In the genomic region with DNA sequence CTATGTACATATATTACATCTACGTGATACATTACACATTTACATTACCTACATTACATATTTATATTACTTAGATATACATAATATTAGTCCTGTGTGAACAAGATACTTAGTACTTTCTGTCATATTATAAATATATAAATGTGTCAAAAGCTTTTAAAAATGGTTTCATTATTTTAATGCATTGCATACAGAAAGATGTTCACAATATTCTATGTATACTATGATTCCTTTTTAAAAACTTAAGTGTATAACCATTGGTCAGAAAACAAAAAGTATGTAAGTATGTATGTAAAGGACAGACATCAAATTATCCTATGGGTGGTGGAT, we compare ENCODE assay signal across 1 cellular context.
TF ChIP-seq lines count a peak whose summit lies in the region.

No MANE protein-coding gene starts in this region.

TF ChIP-seq in IMR-90, 13 proteins besides CTCF, POLR2A, EP300 and RAD21 (continued from another document):
- TF ChIP-seq BHLHE40 (IDR thresholded peaks at IDR 0.05; ENCODE audit: low read depth, low read length) (no peak), NFE2L2 (IDR thresholded peaks at IDR 0.05; ENCODE audit: low read depth, low read length) (no peak), CEBPB (IDR thresholded peaks at IDR 0.05; ENCODE audit: low read depth, low read length) (no peak), CHD1 (IDR thresholded peaks at IDR 0.05; ENCODE audit: low read depth, low read length) (no peak), RFX5 (IDR thresholded peaks at IDR 0.05; ENCODE audit: low read depth, low read length) (no peak), MAZ (IDR thresholded peaks at IDR 0.05; ENCODE audit: borderline replicate concordance, low read depth, low read length) (no peak)
- TF ChIP-seq, protein P1, sequence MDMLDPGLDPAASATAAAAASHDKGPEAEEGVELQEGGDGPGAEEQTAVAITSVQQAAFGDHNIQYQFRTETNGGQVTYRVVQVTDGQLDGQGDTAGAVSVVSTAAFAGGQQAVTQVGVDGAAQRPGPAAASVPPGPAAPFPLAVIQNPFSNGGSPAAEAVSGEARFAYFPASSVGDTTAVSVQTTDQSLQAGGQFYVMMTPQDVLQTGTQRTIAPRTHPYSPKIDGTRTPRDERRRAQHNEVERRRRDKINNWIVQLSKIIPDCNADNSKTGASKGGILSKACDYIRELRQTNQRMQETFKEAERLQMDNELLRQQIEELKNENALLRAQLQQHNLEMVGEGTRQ (IDR thresholded peaks at IDR 0.05; ENCODE audit: low read depth, low read length) = no peak
- TF ChIP-seq, protein P2, sequence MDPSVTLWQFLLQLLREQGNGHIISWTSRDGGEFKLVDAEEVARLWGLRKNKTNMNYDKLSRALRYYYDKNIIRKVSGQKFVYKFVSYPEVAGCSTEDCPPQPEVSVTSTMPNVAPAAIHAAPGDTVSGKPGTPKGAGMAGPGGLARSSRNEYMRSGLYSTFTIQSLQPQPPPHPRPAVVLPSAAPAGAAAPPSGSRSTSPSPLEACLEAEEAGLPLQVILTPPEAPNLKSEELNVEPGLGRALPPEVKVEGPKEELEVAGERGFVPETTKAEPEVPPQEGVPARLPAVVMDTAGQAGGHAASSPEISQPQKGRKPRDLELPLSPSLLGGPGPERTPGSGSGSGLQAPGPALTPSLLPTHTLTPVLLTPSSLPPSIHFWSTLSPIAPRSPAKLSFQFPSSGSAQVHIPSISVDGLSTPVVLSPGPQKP (IDR thresholded peaks at IDR 0.05; ENCODE audit: borderline replicate concordance, low read depth, low read length) = no peak
